14 cellular contexts compared by ENCODE assay signal in genomic region chr4:126592088-126592487, GRCh38.
DNase-seq lines count a peak whose midpoint lies in the region; TF ChIP-seq lines count a peak whose summit lies in the region.
"Had no signal": no experiment of that assay in that cellular context is flagged by ENCODE, and none has a peak within 500 bp of the region (broad histone marks: within the 10 kb centered on the region; RNA-seq: fewer than 3 reads in every experiment).

No MANE protein-coding gene starts in this region.

- DNase-seq in BE2C, result no peak
- peak; percentile 33 for DNase-seq in choroid plexus epithelial cell (ENCODE audit: low read depth)
- DNase-seq in lung microvascular endothelial cell (ENCODE audit: low read depth in 2 of 2), result peak; percentile 6
- no peak for DNase-seq in foreskin melanocyte
- DNase-seq in activated CD4-positive, alpha-beta T cell treated with anti-CD3 and anti-CD28 coated beads, Interleukin-2, amount 10 ng/mL, durations not matched to agents 24 days and 14 days, result no peak
- no peak for DNase-seq in middle frontal gyrus (ENCODE audit: extremely low spot score, low spot score)
- no peak for DNase-seq in activated CD8-positive, alpha-beta memory T cell treated with anti-CD3 and anti-CD28 coated beads, Interleukin-2, amount 50 U/mL, for 4 hours
- DNase-seq: activated CD4-positive, CD25-positive, alpha-beta regulatory T cell treated with anti-CD3 and anti-CD28 coated beads, Interleukin-2, amount 50 U/mL, for 72 hours; activated gamma-delta T cell treated with Interleukin-2 at 50 U/mL for 16 hours; Calu3; NCI-H2081; stimulated activated CD4-positive, alpha-beta T cell treated with anti-CD3 and anti-CD28 coated beads, Interleukin-1b, Interleukin-23, amount 100 ng/mL, for 48 hours had no signal

- H3K27me3 ChIP-seq in BE2C, result no peaks in the 10 kb centered on the region

- peaks cover 4% of the 10 kb centered on the region for H3K4me1 ChIP-seq in BE2C

- H3K36me3 Mint-ChIP-seq in activated CD4-positive, alpha-beta T cell treated with anti-CD3 and anti-CD28 coated beads, Interleukin-2, amount 10 ng/mL, durations not matched to agents 24 days and 14 days (ENCODE audit: low read depth), result no peaks in the 10 kb centered on the region

- H3K4me3 Mint-ChIP-seq in activated CD4-positive, alpha-beta T cell treated with anti-CD3 and anti-CD28 coated beads, Interleukin-2, amount 10 ng/mL, durations not matched to agents 24 days and 14 days, result no peak overlapping the region
- H3K4me3 Mint-ChIP-seq: stimulated activated naive CD8-positive, alpha-beta T cell treated with anti-CD3 and anti-CD28 coated beads, Interleukin-15, Interleukin-2, amounts not matched to agents 100 ng/mL and 50 ng/mL, for 24 hours had no signal

- peak; percentile 67 for TF ChIP-seq CTCF in BE2C (IDR thresholded peaks at IDR 0.05; ENCODE audit: low read depth, low read length)
- peak; percentile 36; the same call in 1 of the 2 replicates for TF ChIP-seq CTCF in LNCAP (IDR thresholded peaks at IDR 0.05)
- TF ChIP-seq CTCF in choroid plexus epithelial cell (conservative IDR thresholded peaks at IDR 0.05; ENCODE audit: low read depth, low read length), result peak; percentile 49

- no peaks in the 10 kb centered on the region for H3K4me1 Mint-ChIP-seq in activated CD4-positive, alpha-beta T cell treated with anti-CD3 and anti-CD28 coated beads, Interleukin-2, amount 10 ng/mL, durations not matched to agents 24 days and 14 days

- no peaks in the 10 kb centered on the region for H3K9me3 ChIP-seq in BE2C

- H3K27ac Mint-ChIP-seq in activated CD4-positive, alpha-beta T cell treated with anti-CD3 and anti-CD28 coated beads, Interleukin-2, amount 10 ng/mL, durations not matched to agents 24 days and 14 days, result no peak overlapping the region
- H3K27ac Mint-ChIP-seq: stimulated activated naive CD8-positive, alpha-beta T cell treated with anti-CD3 and anti-CD28 coated beads, Interleukin-15, Interleukin-2, amounts not matched to agents 100 ng/mL and 50 ng/mL, for 24 hours had no signal

- no peaks in the 10 kb centered on the region for H3K27me3 Mint-ChIP-seq in activated CD4-positive, alpha-beta T cell treated with anti-CD3 and anti-CD28 coated beads, Interleukin-2, amount 10 ng/mL, durations not matched to agents 24 days and 14 days
- H3K27me3 Mint-ChIP-seq: stimulated activated naive CD8-positive, alpha-beta T cell treated with anti-CD3 and anti-CD28 coated beads, Interleukin-15, Interleukin-2, amounts not matched to agents 100 ng/mL and 50 ng/mL, for 24 hours had no signal

- H3K4me3 ChIP-seq in BE2C (ENCODE audit: low read depth, low read length) (no peak overlapping the region), choroid plexus epithelial cell (ENCODE audit: low read depth, low read length) (no peak overlapping the region)

- H3K9me3 Mint-ChIP-seq in activated CD4-positive, alpha-beta T cell treated with anti-CD3 and anti-CD28 coated beads, Interleukin-2, amount 10 ng/mL, durations not matched to agents 24 days and 14 days, result no peaks in the 10 kb centered on the region

- intact Hi-C loops in activated CD4-positive, alpha-beta T cell treated with anti-CD3 and anti-CD28 coated beads, Interleukin-2, amount 10 ng/mL, durations not matched to agents 24 days and 14 days (cut with micrococcal nuclease), result no loop called here

- H3K36me3 ChIP-seq in BE2C, result no peaks in the 10 kb centered on the region

Comparison
In these comparisons a context has a peak if more than half of its experiments do, and no peak if none do; other contexts are left out.
1. DNase-seq: peak in choroid plexus epithelial cell (single experiment) and lung microvascular endothelial cell (2 of 2); none in BE2C (single experiment), foreskin melanocyte (single experiment), activated CD4-positive, alpha-beta T cell treated with anti-CD3 and anti-CD28 coated beads, Interleukin-2, amount 10 ng/mL, durations not matched to agents 24 days and 14 days (single experiment), middle frontal gyrus (single experiment) and activated CD8-positive, alpha-beta memory T cell treated with anti-CD3 and anti-CD28 coated beads, Interleukin-2, amount 50 U/mL, for 4 hours (single experiment).
2. Peak in every context shown above with its lines, with median percentiles within 50 percentile points of each other: CTCF ChIP-seq.